Comparison of ENCODE assay signal across 8 cellular contexts in the genomic region with DNA sequence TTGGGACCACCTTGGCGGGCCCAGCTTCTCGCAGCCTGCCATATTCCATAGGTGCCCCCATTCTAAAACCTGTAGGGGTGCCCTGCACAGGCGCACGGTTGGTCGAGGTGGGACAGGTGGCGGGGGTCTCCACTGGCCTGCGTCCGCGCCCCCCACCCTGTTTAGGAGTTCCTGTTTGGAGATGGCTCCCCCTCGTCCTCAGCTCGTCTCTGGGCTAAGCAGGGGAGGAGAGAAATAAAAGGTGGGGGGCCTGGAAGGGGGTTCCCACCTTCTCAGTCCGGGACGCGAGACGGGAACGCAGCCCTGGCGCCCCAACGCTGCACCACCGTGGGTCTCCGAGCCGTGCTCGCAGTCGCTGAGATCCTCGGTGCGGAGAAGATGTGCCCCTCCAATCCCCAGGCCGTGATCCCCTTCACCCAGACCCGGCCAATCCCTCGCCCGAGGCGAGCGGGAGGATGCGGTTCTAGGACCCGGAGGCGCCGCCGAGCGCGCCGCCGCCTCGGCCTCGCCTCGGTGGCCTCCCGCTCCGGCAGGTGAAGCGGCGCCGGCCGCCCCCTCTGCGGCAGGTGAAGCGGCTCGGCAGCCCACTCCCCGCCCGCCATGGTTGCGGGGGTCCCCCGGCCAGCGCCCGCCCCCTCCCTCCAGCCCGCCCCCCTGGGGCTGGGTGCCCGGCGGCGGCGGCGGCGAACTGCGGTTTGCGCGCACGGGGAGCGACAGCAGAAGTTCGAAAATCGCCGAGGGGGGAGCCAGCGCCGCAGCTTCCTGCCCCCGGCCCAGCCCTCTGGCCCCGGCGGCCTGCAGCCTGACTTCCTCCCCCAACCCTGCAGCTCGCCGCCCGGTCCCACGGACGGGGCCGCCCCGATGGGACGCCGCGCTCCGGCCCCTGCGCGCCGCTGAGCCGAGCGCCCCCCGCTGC. TPM values are rescaled to one million over a fixed set of nuclear protein-coding genes. Genes with fewer than 3 reads are reported as not detected.
DNase-seq lines count a peak whose midpoint lies in the region; ATAC-seq and TF ChIP-seq lines count a peak whose summit lies in the region.

A gene with protein sequence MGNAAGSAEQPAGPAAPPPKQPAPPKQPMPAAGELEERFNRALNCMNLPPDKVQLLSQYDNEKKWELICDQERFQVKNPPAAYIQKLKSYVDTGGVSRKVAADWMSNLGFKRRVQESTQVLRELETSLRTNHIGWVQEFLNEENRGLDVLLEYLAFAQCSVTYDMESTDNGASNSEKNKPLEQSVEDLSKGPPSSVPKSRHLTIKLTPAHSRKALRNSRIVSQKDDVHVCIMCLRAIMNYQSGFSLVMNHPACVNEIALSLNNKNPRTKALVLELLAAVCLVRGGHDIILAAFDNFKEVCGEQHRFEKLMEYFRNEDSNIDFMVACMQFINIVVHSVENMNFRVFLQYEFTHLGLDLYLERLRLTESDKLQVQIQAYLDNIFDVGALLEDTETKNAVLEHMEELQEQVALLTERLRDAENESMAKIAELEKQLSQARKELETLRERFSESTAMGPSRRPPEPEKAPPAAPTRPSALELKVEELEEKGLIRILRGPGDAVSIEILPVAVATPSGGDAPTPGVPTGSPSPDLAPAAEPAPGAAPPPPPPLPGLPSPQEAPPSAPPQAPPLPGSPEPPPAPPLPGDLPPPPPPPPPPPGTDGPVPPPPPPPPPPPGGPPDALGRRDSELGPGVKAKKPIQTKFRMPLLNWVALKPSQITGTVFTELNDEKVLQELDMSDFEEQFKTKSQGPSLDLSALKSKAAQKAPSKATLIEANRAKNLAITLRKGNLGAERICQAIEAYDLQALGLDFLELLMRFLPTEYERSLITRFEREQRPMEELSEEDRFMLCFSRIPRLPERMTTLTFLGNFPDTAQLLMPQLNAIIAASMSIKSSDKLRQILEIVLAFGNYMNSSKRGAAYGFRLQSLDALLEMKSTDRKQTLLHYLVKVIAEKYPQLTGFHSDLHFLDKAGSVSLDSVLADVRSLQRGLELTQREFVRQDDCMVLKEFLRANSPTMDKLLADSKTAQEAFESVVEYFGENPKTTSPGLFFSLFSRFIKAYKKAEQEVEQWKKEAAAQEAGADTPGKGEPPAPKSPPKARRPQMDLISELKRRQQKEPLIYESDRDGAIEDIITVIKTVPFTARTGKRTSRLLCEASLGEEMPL (plus strand): TSS at position 805 of the 916 bp plus-strand sequence. CDS start 240 bp downstream, outside the sequence.

- H3K27me3 Mint-ChIP-seq in activated naive CD4-positive, alpha-beta T cell treated with anti-CD3 and anti-CD28 coated beads, Interleukin-2, amount 50 U/mL, for 24 hours = no peaks in the 10 kb centered on the region

- DNase-seq in GM13976 (ENCODE audit: low spot score) = peak; percentile 81
- DNase-seq in RPMI7951 (ENCODE audit: low read depth) = peak; percentile 36
- no peak for DNase-seq in right atrium auricular region (ENCODE audit: low spot score)
- peak; percentile 59 for DNase-seq in retina
- no peak for DNase-seq in NCI-H1694 treated with DMSO at 0.1 percent for 48 hours (lab: John Stamatoyannopoulos, UW)

- no peaks in the 10 kb centered on the region for H3K9me3 ChIP-seq in right atrium auricular region

- H3K27ac ChIP-seq in 22Rv1 (no peak within 1 kb of the TSS), right atrium auricular region (peak within 1 kb of the TSS; percentile 59 to 73)

- H3K36me3 Mint-ChIP-seq in activated naive CD4-positive, alpha-beta T cell treated with anti-CD3 and anti-CD28 coated beads, Interleukin-2, amount 50 U/mL, for 24 hours = peaks cover 12% of the 10 kb centered on the region

- peak within 1 kb of the TSS; percentile 99 for H3K27ac Mint-ChIP-seq in activated naive CD4-positive, alpha-beta T cell treated with anti-CD3 and anti-CD28 coated beads, Interleukin-2, amount 50 U/mL, for 24 hours

- no peaks in the 10 kb centered on the region for H3K27me3 ChIP-seq in right atrium auricular region

- no peaks in the 10 kb centered on the region for H3K9me3 Mint-ChIP-seq in activated naive CD4-positive, alpha-beta T cell treated with anti-CD3 and anti-CD28 coated beads, Interleukin-2, amount 50 U/mL, for 24 hours

- TF ChIP-seq CTCF in 22Rv1 (IDR thresholded peaks at IDR 0.05) (peak; percentile 11; the same call in 1 of the 2 replicates), GM13976 (IDR thresholded peaks at IDR 0.05; ENCODE audit: borderline replicate concordance, control extremely low read depth, extremely low read depth, insufficient read depth, missing control alignments) (no peak), right atrium auricular region (IDR thresholded peaks at IDR 0.05) (no peak)

- H3K4me3 Mint-ChIP-seq in activated naive CD4-positive, alpha-beta T cell treated with anti-CD3 and anti-CD28 coated beads, Interleukin-2, amount 50 U/mL, for 24 hours = peak within 1 kb of the TSS; percentile 94

- no peak for ATAC-seq in HG03469 (IDR thresholded peaks at IDR 0.05; ENCODE audit: unreplicated experiment)

- H3K4me1 Mint-ChIP-seq in activated naive CD4-positive, alpha-beta T cell treated with anti-CD3 and anti-CD28 coated beads, Interleukin-2, amount 50 U/mL, for 24 hours = peaks cover 53% of the 10 kb centered on the region

- peaks cover 0 to 46% of the 10 kb centered on the region in 2 donors for H3K4me1 ChIP-seq in right atrium auricular region

- in situ Hi-C loops in GM13976 (cut with MboI; ENCODE audit: low sequenced_read_pairs, unreplicated experiment) = loop anchor here (25.0 kb wide), 1 partner anchor 616 kb away; a partner anchor contains a TSS

- peak within 1 kb of the TSS; percentile 64 to 74 for H3K4me3 ChIP-seq in right atrium auricular region

- H3K36me3 ChIP-seq in right atrium auricular region = no peaks in the 10 kb centered on the region

RNA-seq across cellular contexts. Expression of the gene that starts here (rescaled TPM):
- 10.3 and 13.1 TPM in 2 replicates for total RNA-seq in RPMI7951 (2014; rRNA removed; shearing (Covaris generic))
- 10 to 100 TPM in 1 of 2 donors, 1 to 10 TPM in 1; 7.6 to 13.6 TPM for total RNA-seq in right atrium auricular region

Comparison
In these comparisons a context has a peak if more than half of its experiments do, and no peak if none do; other contexts are left out.
1. DNase-seq: peak in GM13976 (single experiment), RPMI7951 (single experiment) and retina (single experiment); none in right atrium auricular region (single experiment) and NCI-H1694 treated with DMSO at 0.1 percent for 48 hours (single experiment).